ENCODE assay signal across 15 cellular contexts in genomic region chr10:62021116-62021515, GRCh38.
DNase-seq lines count a peak whose midpoint lies in the region; ATAC-seq and TF ChIP-seq lines count a peak whose summit lies in the region.
"Had no signal": no experiment of that assay in that cellular context is flagged by ENCODE, and none has a peak within 500 bp of the region (broad histone marks: within the 10 kb centered on the region; RNA-seq: fewer than 3 reads in every experiment).

No MANE protein-coding gene starts in this region.

- no peak overlapping the region for H3K23ac ChIP-seq in IMR-90 (ENCODE audit: low read depth, low read length)

- H3K27ac Mint-ChIP-seq in activated T-cell treated with anti-CD3 and anti-CD28 coated beads, Interleukin-2, amount 50 U/mL, for 72 hours = peak overlapping the region; percentile 94
- peak overlapping the region; percentile 84 for H3K27ac Mint-ChIP-seq in stimulated activated effector memory CD8-positive, alpha-beta T cell treated with anti-CD3 and anti-CD28 coated beads, Interleukin-12 subunit alpha, Interleukin-12 subunit beta, amount 100 ng/mL, for 72 hours
- no peak overlapping the region for H3K27ac Mint-ChIP-seq in nephron progenitor cell

- in situ Hi-C loops in IMR-90 (cut with MboI; ENCODE audit: low sequenced_read_pairs) = no loop called here

- dilution Hi-C loops in IMR-90 (cut with HindIII; ENCODE audit: low sequenced_read_pairs, unreplicated experiment) = no loop called here

- no peak overlapping the region for H2BK20ac ChIP-seq in IMR-90 (ENCODE audit: low read depth, low read length)

- intact Hi-C loops in IMR-90 (cut with micrococcal nuclease) (no loop called here), dorsolateral prefrontal cortex (cut with DNase I) (no loop called here)

- H3K4me3 ChIP-seq in IMR-90 (ENCODE audit: insufficient read depth, low read depth, low read length) = no peak overlapping the region
- no peak overlapping the region for H3K4me3 ChIP-seq in dorsolateral prefrontal cortex

- H3K36me3 Mint-ChIP-seq in activated T-cell treated with anti-CD3 and anti-CD28 coated beads, Interleukin-2, amount 50 U/mL, for 72 hours (ENCODE audit: insufficient read depth in 2 of 2) = peaks cover 10 to 26% of the 10 kb centered on the region in 2 donors
- H3K36me3 Mint-ChIP-seq in stimulated activated effector memory CD8-positive, alpha-beta T cell treated with anti-CD3 and anti-CD28 coated beads, Interleukin-12 subunit alpha, Interleukin-12 subunit beta, amount 100 ng/mL, for 72 hours = peaks cover 23% of the 10 kb centered on the region
- H3K36me3 Mint-ChIP-seq in nephron progenitor cell (ENCODE audit: low read depth) = peaks cover 29% of the 10 kb centered on the region

- no peak for ATAC-seq in activated T-cell treated with anti-CD3 and anti-CD28 coated beads, Interleukin-2, amount 50 U/mL, for 72 hours (replicated peaks in 1 of 2)
- peak; percentile 18; the same call in 1 of the 2 replicates for ATAC-seq in IMR-90 (ENCODE audit: low read depth)
- no peak for ATAC-seq in stimulated activated effector memory CD8-positive, alpha-beta T cell treated with anti-CD3 and anti-CD28 coated beads, Interleukin-12 subunit alpha, Interleukin-12 subunit beta, amount 100 ng/mL, for 72 hours

- no peaks in the 10 kb centered on the region; the same call in 1 of the 2 replicates for H3K9me3 ChIP-seq in IMR-90 (ENCODE audit: control insufficient read depth, insufficient read depth, low read length)

- H3K4me3 Mint-ChIP-seq in activated T-cell treated with anti-CD3 and anti-CD28 coated beads, Interleukin-2, amount 50 U/mL, for 72 hours = peak overlapping the region in 1 of 2 donors; percentile 52
- H3K4me3 Mint-ChIP-seq in stimulated activated effector memory CD8-positive, alpha-beta T cell treated with anti-CD3 and anti-CD28 coated beads, Interleukin-12 subunit alpha, Interleukin-12 subunit beta, amount 100 ng/mL, for 72 hours = no peak overlapping the region
- H3K4me3 Mint-ChIP-seq in nephron progenitor cell = no peak overlapping the region

- peaks cover 13% of the 10 kb centered on the region for H3K9me1 ChIP-seq in IMR-90 (ENCODE audit: insufficient read depth, low read length)

- no CpG with 5 or more reads among the region's 1 CpG for WGBS in IMR-90 (ENCODE audit: extremely low coverage in 2 of 2, insufficient read length in 1 of 2), 2 experiments

- H3K14ac ChIP-seq in IMR-90 (replicated peaks; ENCODE audit: low read depth, low read length) = no peak overlapping the region

- POLR2A ChIA-PET in IMR-90 (lab: Charles Lee; ENCODE audit: unreplicated experiment) = no interaction called here

- TF ChIP-seq RAD21 in IMR-90 (IDR thresholded peaks at IDR 0.05; ENCODE audit: low read length) = no peak

- no peak overlapping the region for H2BK120ac ChIP-seq in IMR-90 (ENCODE audit: low read depth, low read length)

- H2AK5ac ChIP-seq in IMR-90 (ENCODE audit: low read depth, low read length) = no peak overlapping the region

- no peak overlapping the region for H4K5ac ChIP-seq in IMR-90 (ENCODE audit: low read depth, low read length)

- no peak overlapping the region for H2AFZ ChIP-seq in IMR-90 (replicated peaks; ENCODE audit: low read length, poor library complexity)

- H3K9ac ChIP-seq in IMR-90 (ENCODE audit: low read depth, low read length) = no peak overlapping the region

- H3K9me3 Mint-ChIP-seq in activated T-cell treated with anti-CD3 and anti-CD28 coated beads, Interleukin-2, amount 50 U/mL, for 72 hours = peaks cover 4 to 5% of the 10 kb centered on the region in 2 donors
- peaks cover 3% of the 10 kb centered on the region for H3K9me3 Mint-ChIP-seq in stimulated activated effector memory CD8-positive, alpha-beta T cell treated with anti-CD3 and anti-CD28 coated beads, Interleukin-12 subunit alpha, Interleukin-12 subunit beta, amount 100 ng/mL, for 72 hours
- H3K9me3 Mint-ChIP-seq in nephron progenitor cell = peaks cover 10% of the 10 kb centered on the region

- H3K36me3 ChIP-seq in IMR-90 (ENCODE audit: control insufficient read depth, insufficient read depth, low read length) = peaks cover 10% of the 10 kb centered on the region; the same call in 1 of the 2 replicates

- no peaks in the 10 kb centered on the region for H3K27me3 Mint-ChIP-seq in activated T-cell treated with anti-CD3 and anti-CD28 coated beads, Interleukin-2, amount 50 U/mL, for 72 hours (ENCODE audit: low read depth)
- H3K27me3 Mint-ChIP-seq in nephron progenitor cell (ENCODE audit: low read depth, poor library complexity) = no peaks in the 10 kb centered on the region

- no peak for TF ChIP-seq POLR2A in IMR-90 (IDR thresholded peaks at IDR 0.05; ENCODE audit: low read depth, low read length)

- no peak overlapping the region for H2BK5ac ChIP-seq in IMR-90 (ENCODE audit: low read depth, low read length, poor library complexity, severe bottlenecking)

- H4K20me1 ChIP-seq in IMR-90 (ENCODE audit: insufficient read depth, low read length) = peaks cover 4% of the 10 kb centered on the region

- no peak overlapping the region; the same call in 1 of the 2 replicates for H4K91ac ChIP-seq in IMR-90 (ENCODE audit: insufficient read depth, low read depth, low read length)

- peaks cover 51 to 85% of the 10 kb centered on the region in 2 experiments for H3K79me1 ChIP-seq in IMR-90 (ENCODE audit: low read depth in 1 of 2, low read length in 2 of 2)

- H3K56ac ChIP-seq in IMR-90 (ENCODE audit: extremely low read depth, insufficient read depth, low read length) = no peak overlapping the region

- no peak for DNase-seq in activated T-cell treated with anti-CD3 and anti-CD28 coated beads, Interleukin-2, amount 50 U/mL, for 72 hours
- no peak for DNase-seq in activated T-cell treated with anti-CD3 and anti-CD28 coated beads, Interleukin-2, amount 50 U/mL, for 48 hours
- no peak for DNase-seq in IMR-90
- no peak for DNase-seq in dorsolateral prefrontal cortex
- no peak for DNase-seq in stimulated activated effector memory CD8-positive, alpha-beta T cell treated with anti-CD3 and anti-CD28 coated beads, Interleukin-12 subunit alpha, Interleukin-12 subunit beta, amount 100 ng/mL, for 72 hours (ENCODE audit: low spot score in 2 of 2)
- no peak for DNase-seq in NCI-H524 treated with DMSO at 0.1 percent for 48 hours (lab: John Stamatoyannopoulos, UW)
- no peak for DNase-seq in hypothalamus (lab: John Stamatoyannopoulos, UW)
- DNase-seq in nephron progenitor cell = no peak
- DNase-seq: activated CD4-positive, alpha-beta T cell treated with anti-CD3 and anti-CD28 coated beads, Interleukin-2, amount 50 U/mL, for 48 hours; amygdala; GF-D8; HCEC 1CT; nucleus accumbens; stimulated activated naive CD4-positive, alpha-beta T cell treated with Interleukin-2 at 50 U/mL for 16 hours had no signal

- TF ChIP-seq CTCF in IMR-90 (conservative IDR thresholded peaks at IDR 0.05; ENCODE audit: low read depth, low read length) = no peak
- no peak for TF ChIP-seq CTCF in dorsolateral prefrontal cortex (IDR thresholded peaks at IDR 0.05 in 54 of 56, conservative IDR thresholded peaks at IDR 0.05 in 2 of 56; ENCODE audit: low read depth in 1 of 56, partially characterized antibody in 56 of 56)
- no peak for TF ChIP-seq CTCF in nephron progenitor cell (IDR thresholded peaks at IDR 0.05)

- H3K27ac ChIP-seq in IMR-90 (ENCODE audit: insufficient read depth, low read length) (peak overlapping the region; percentile 52; the same call in 1 of the 2 replicates), dorsolateral prefrontal cortex (peak overlapping the region in 35 of 59 donors; percentile 0 to 80 (median 48))
- H3K27ac ChIP-seq: C4-2B had no signal

- no peak overlapping the region for H2BK15ac ChIP-seq in IMR-90 (ENCODE audit: low read depth, low read length)

- H3K18ac ChIP-seq in IMR-90 (ENCODE audit: low read depth, low read length) = no peak overlapping the region

- H3K4me1 ChIP-seq in IMR-90 (ENCODE audit: control insufficient read depth, insufficient read depth, low read length) = peaks cover 31% of the 10 kb centered on the region

- H3K4me1 Mint-ChIP-seq in activated T-cell treated with anti-CD3 and anti-CD28 coated beads, Interleukin-2, amount 50 U/mL, for 72 hours (ENCODE audit: low read depth) = peaks cover 97% of the 10 kb centered on the region
- H3K4me1 Mint-ChIP-seq in stimulated activated effector memory CD8-positive, alpha-beta T cell treated with anti-CD3 and anti-CD28 coated beads, Interleukin-12 subunit alpha, Interleukin-12 subunit beta, amount 100 ng/mL, for 72 hours = peaks cover 50% of the 10 kb centered on the region
- peaks cover 32% of the 10 kb centered on the region for H3K4me1 Mint-ChIP-seq in nephron progenitor cell

- no peak overlapping the region for H4K8ac ChIP-seq in IMR-90 (ENCODE audit: low read depth in 2 of 2, low read length in 2 of 2)

- no peak overlapping the region; the same call in 1 of the 2 replicates for H3K4me2 ChIP-seq in IMR-90 (ENCODE audit: low read depth, low read length)

- no TSS peak for BruUV-seq in IMR-90 (replicated peaks; lab: Mats Ljungman, UMichigan)

- CTCF ChIA-PET in IMR-90 (lab: Yijun Ruan, JAX) = interaction anchor here (0.6 to 1.6 kb wide), 2 partner anchors 25 to 60 kb away, joined by 3 read pairs; no protein-coding TSS in a partner anchor

- no peak overlapping the region for H3K4ac ChIP-seq in IMR-90 (ENCODE audit: low read depth, low read length)

- H2AK9ac ChIP-seq in IMR-90 (replicated peaks; ENCODE audit: low read depth, low read length, poor library complexity) = no peak overlapping the region

- H3K27me3 ChIP-seq in IMR-90 (ENCODE audit: control insufficient read depth, insufficient read depth, low read length) (no peaks in the 10 kb centered on the region), dorsolateral prefrontal cortex (no peaks in the 10 kb centered on the region)

TF ChIP-seq in IMR-90, 13 proteins besides CTCF, POLR2A, EP300 and RAD21 (continues in another document):
- TF ChIP-seq SMC3 (IDR thresholded peaks at IDR 0.05; ENCODE audit: low read depth, low read length) = no peak
- no peak for TF ChIP-seq NFE2L2 (IDR thresholded peaks at IDR 0.05; ENCODE audit: low read depth, low read length)
- TF ChIP-seq FOS (IDR thresholded peaks at IDR 0.05; ENCODE audit: low read depth, low read length) = no peak
- TF ChIP-seq MXI1 (IDR thresholded peaks at IDR 0.05; ENCODE audit: borderline replicate concordance, low read depth, low read length) = no peak
- no peak for TF ChIP-seq USF2 (IDR thresholded peaks at IDR 0.05; ENCODE audit: low read depth, low read length)
- no peak for TF ChIP-seq MAFK (IDR thresholded peaks at IDR 0.05; ENCODE audit: low read depth, low read length)
- no peak for TF ChIP-seq CHD1 (IDR thresholded peaks at IDR 0.05; ENCODE audit: low read depth, low read length)
- TF ChIP-seq CEBPB (IDR thresholded peaks at IDR 0.05; ENCODE audit: low read depth, low read length) = no peak
- no peak for TF ChIP-seq BHLHE40 (IDR thresholded peaks at IDR 0.05; ENCODE audit: low read depth, low read length)
- no peak for TF ChIP-seq RFX5 (IDR thresholded peaks at IDR 0.05; ENCODE audit: low read depth, low read length)
